Comparison of ENCODE assay signal across 33 cellular contexts in the genomic region with DNA sequence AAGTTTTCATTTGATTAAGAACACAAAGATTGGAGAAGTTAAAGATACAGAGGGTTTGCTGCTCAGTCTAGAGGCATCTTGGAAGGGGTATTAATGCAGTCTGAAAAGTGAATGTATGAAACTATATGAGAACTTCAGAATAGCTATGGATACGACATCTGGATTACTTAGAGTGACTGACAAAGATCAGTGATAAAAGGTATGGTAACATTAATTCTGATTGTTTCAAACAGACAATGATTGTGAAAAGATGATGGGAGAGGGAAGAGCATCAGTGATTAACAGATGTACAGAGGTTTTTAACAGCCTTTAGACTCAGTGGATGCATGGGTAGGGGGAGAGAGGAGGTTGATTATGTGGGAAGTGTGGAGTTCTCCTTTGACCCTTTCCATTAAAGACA.
"Had no signal": no experiment of that assay in that cellular context is flagged by ENCODE, and none has a peak within 500 bp of the region (broad histone marks: within the 10 kb centered on the region; RNA-seq: fewer than 3 reads in every experiment).

No MANE protein-coding gene starts in this region.

- H3K4me1 ChIP-seq: adrenal gland, ascending aorta, body of pancreas, breast epithelium had no signal

- ATAC-seq: activated naive CD4-positive, alpha-beta T cell treated with anti-CD3 and anti-CD28 coated beads, Interleukin-2, amount 50 U/mL, for 72 hours; activated naive CD8-positive, alpha-beta T cell treated with anti-CD3 and anti-CD28 coated beads, Interleukin-2, amount 50 U/mL, for 24 hours; activated T-cell treated with anti-CD3 and anti-CD28 coated beads, Interleukin-2, amount 50 U/mL, for 4 hours; activated T-cell treated with anti-CD3 and anti-CD28 coated beads, Interleukin-2, amount 50 U/mL, for 72 hours; activated T-helper 17 cell treated with anti-CD3 and anti-CD28 coated beads, Interleukin-2, amount 50 U/mL, for 72 hours; body of pancreas had no signal

- DNase-seq: activated effector memory CD4-positive, alpha-beta T cell treated with anti-CD3 and anti-CD28 coated beads, Interleukin-2, amount 50 U/mL, for 16 hours; activated effector memory CD4-positive, alpha-beta T cell treated with Interleukin-2 at 50 U/mL for 16 hours; activated gamma-delta T cell; activated gamma-delta T cell treated with Interleukin-2 at 50 U/mL for 16 hours; activated naive CD4-positive, alpha-beta T cell; activated naive CD4-positive, alpha-beta T cell treated with anti-CD3 and anti-CD28 coated beads for 36 hours; activated naive CD4-positive, alpha-beta T cell treated with anti-CD3 and anti-CD28 coated beads, Interleukin-2, amount 10 ng/mL, durations not matched to agents 7 days and 5 days; activated naive CD4-positive, alpha-beta T cell treated with anti-CD3 and anti-CD28 coated beads, Interleukin-2, amount 50 U/mL, for 16 hours; activated naive CD4-positive, alpha-beta T cell treated with Interleukin-2 at 50 U/mL for 16 hours; activated naive CD8-positive, alpha-beta T cell treated with anti-CD3 and anti-CD28 coated beads for 36 hours; activated naive CD8-positive, alpha-beta T cell treated with anti-CD3 and anti-CD28 coated beads, Interleukin-2, amount 10 ng/mL, durations not matched to agents 7 days and 5 days; activated naive CD8-positive, alpha-beta T cell treated with anti-CD3 and anti-CD28 coated beads, Interleukin-2, amount 50 U/mL, for 24 hours; activated T-cell treated with anti-CD3 and anti-CD28 coated beads, Interleukin-2, amount 50 U/mL, for 24 hours; activated T-cell treated with anti-CD3 and anti-CD28 coated beads, Interleukin-2, amount 50 U/mL, for 4 hours; activated T-cell treated with anti-CD3 and anti-CD28 coated beads, Interleukin-2, amount 50 U/mL, for 48 hours; activated T-cell treated with anti-CD3 and anti-CD28 coated beads, Interleukin-2, amount 50 U/mL, for 72 hours; adrenal gland; amniotic stem cell; amygdala; anterior cingulate cortex; aorta; body of pancreas; brain microvascular endothelial cell; caudate nucleus; central memory CD4-positive, alpha-beta T cell; cerebellar nuclear complex had no signal

- FAIRE-seq: astrocyte, bronchial epithelial cell had no signal

- H3K27me3 ChIP-seq: adrenal gland, ascending aorta, body of pancreas, brain microvascular endothelial cell, breast epithelium, cardiac muscle cell had no signal

- H3K9me3 ChIP-seq: adrenal gland, ascending aorta, body of pancreas, breast epithelium had no signal

- H3K36me3 ChIP-seq: adrenal gland, ascending aorta, brain microvascular endothelial cell, breast epithelium, cardiac muscle cell had no signal

- H3K27ac ChIP-seq: adrenal gland, ascending aorta, body of pancreas, brain microvascular endothelial cell, breast epithelium, cardiac muscle cell had no signal

- H3K4me3 ChIP-seq: adrenal gland, ascending aorta, body of pancreas, breast epithelium, cardiac muscle cell had no signal
